Comparison of ENCODE assay signal across 9 cellular contexts in the genomic region with DNA sequence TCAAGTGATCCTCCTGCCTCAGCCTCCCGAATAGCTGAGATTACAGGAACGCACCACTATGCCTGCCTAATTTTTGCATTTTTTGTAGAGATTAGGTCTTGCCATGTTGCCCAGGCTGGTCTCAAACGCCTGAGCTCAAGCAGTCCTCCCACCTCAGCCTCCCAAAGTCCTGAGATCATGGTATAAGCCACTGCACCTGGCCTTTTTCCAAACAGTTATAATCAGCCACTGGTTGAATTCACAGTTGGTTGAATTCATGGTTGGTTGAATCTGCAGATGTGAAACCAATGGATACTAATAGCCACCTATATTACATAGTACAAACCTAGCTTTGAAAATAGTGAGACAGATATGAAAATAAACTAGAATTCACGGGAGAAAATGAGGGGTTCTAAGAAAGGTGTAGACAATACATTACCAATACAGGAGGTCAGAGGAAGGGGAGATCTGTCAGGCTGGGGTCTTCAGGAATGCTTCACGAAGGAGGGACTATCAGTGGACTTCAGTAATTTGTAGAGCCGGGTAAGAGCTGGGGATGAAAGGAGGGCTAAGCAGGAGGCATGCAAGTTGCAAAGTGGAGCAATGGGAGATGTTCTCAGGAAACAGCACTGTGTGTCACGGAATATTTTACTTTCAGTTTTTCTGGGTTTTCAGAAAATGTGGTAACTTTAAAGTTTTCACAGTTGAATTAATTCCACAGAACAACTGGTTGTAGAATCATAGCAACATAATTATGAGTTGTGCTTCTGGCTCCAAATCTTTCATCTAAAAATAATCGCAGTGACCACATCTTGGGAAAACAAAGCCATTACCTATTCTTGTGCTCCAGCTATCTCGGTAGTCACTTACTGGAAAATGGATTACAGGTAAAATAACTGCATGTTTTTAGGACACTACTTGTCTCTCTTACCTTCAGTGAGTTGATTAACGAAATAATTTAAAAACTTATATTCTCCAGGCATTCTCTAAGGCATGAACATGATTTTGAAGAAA. TPM values are rescaled to one million over a fixed set of nuclear protein-coding genes. Genes with fewer than 3 reads are reported as not detected.
DNase-seq lines count a peak whose midpoint lies in the region; ATAC-seq, FAIRE-seq and TF ChIP-seq lines count a peak whose summit lies in the region.
"Had no signal": no experiment of that assay in that cellular context is flagged by ENCODE, and none has a peak within 500 bp of the region (broad histone marks: within the 10 kb centered on the region; RNA-seq: fewer than 3 reads in every experiment).

No MANE protein-coding gene starts in this region.

- 28 to 47% (median 32%) methylated on average over 10 of the region's 10 CpGs for WGBS in ovary, 3 donors

- TF ChIP-seq CTCF in ovary (IDR thresholded peaks at IDR 0.05) (no peak), GM13977 (IDR thresholded peaks at IDR 0.05; ENCODE audit: extremely low read depth, insufficient read depth, missing control alignments) (no peak), GM13976 (IDR thresholded peaks at IDR 0.05; ENCODE audit: borderline replicate concordance, control extremely low read depth, extremely low read depth, insufficient read depth, missing control alignments) (no peak)

- H3K9me3 Mint-ChIP-seq in activated naive CD8-positive, alpha-beta T cell (ENCODE audit: low read depth) = no peaks in the 10 kb centered on the region

- no peaks in the 10 kb centered on the region for H3K9me3 ChIP-seq in ovary

- FAIRE-seq in GM12891 (lab: Jason Lieb, UNC) = peak; percentile 54

- peak overlapping the region in 1 of 2 donors; percentile 64 for H3K27ac ChIP-seq in ovary

- no peak for TF ChIP-seq EP300 in ovary (IDR thresholded peaks at IDR 0.05)

- H3K4me1 ChIP-seq in ovary (ENCODE audit: insufficient read depth) = peaks cover 2% of the 10 kb centered on the region

- peak overlapping the region; percentile 98 for H3K27ac Mint-ChIP-seq in activated naive CD8-positive, alpha-beta T cell

- TF ChIP-seq POLR2A in GM12891 (IDR thresholded peaks at IDR 0.05; ENCODE audit: low read depth, low read length) = no peak
- TF ChIP-seq POLR2A in ovary (IDR thresholded peaks at IDR 0.05) = no peak

- in situ Hi-C loops in GM13977 (cut with MboI; ENCODE audit: low pct_unique_long_range_greater_than_20kb, low sequenced_read_pairs, unreplicated experiment) = no loop called here
- in situ Hi-C loops in GM13976 (cut with MboI; ENCODE audit: low sequenced_read_pairs, unreplicated experiment) = no loop called here

- H3K4me3 ChIP-seq in ovary = peak overlapping the region; percentile 3

- H3K4me3 Mint-ChIP-seq in activated naive CD8-positive, alpha-beta T cell = peak overlapping the region; percentile 90

- H3K27me3 ChIP-seq in ovary = no peaks in the 10 kb centered on the region

- DNase-seq in GM12891 (ENCODE audit: insufficient read length, low spot score) = no peak
- DNase-seq in ovary = no peak
- DNase-seq in GM13977 (ENCODE audit: low spot score) = no peak
- DNase-seq in GM13976 (ENCODE audit: low spot score) = no peak
- DNase-seq in RKO (ENCODE audit: low spot score) = no peak
- no peak for DNase-seq in dedifferentiated amniotic fluid mesenchymal stem cell (ENCODE audit: extremely low spot score)
- DNase-seq: RPMI8226 had no signal

- peaks cover 6% of the 10 kb centered on the region for H3K36me3 Mint-ChIP-seq in activated naive CD8-positive, alpha-beta T cell

- H3K27me3 Mint-ChIP-seq in activated naive CD8-positive, alpha-beta T cell = no peaks in the 10 kb centered on the region

- H3K4me1 Mint-ChIP-seq in activated naive CD8-positive, alpha-beta T cell (ENCODE audit: low read depth) = peaks cover 86% of the 10 kb centered on the region

- no peaks in the 10 kb centered on the region for H3K36me3 ChIP-seq in ovary

- peak; percentile 30 for ATAC-seq in HG02588 (IDR thresholded peaks at IDR 0.05; ENCODE audit: unreplicated experiment)

- intact Hi-C loops in ovary (cut with DNase I) = no loop called here

TF ChIP-seq in GM12891, 5 proteins besides CTCF, POLR2A, EP300 and RAD21:
- TF ChIP-seq POU2F2 (IDR thresholded peaks at IDR 0.05; ENCODE audit: low read depth, low read length) = no peak
- TF ChIP-seq SPI1 (IDR thresholded peaks at IDR 0.05; ENCODE audit: low read depth, low read length) = no peak
- TF ChIP-seq TAF1 (IDR thresholded peaks at IDR 0.05; ENCODE audit: low read depth, low read length) = no peak
- TF ChIP-seq POLR2AphosphoS5 (IDR thresholded peaks at IDR 0.05; ENCODE audit: low read depth, low read length) = no peak
- no peak for TF ChIP-seq PAX5 (IDR thresholded peaks at IDR 0.05; ENCODE audit: insufficient read depth, low read length, severe bottlenecking)
TF ChIP-seq in GM12891: peak in this region for 0.

RNA-seq across cellular contexts. Expression of gene CEP85L, which starts 12.9 kb away (rescaled TPM):
- 6.6 TPM for polyA plus RNA-seq in GM12891 (2012; ENCODE audit: low read depth, missing spikeins)
- 10 to 100 TPM; 17.7 to 33.4 (median 26.2) TPM for total RNA-seq in ovary
- polyA plus RNA-seq in ovary = 1 to 10 TPM; 4.0 to 6.2 TPM
